In genomic region chr16:50761276-50761675, GRCh38 we compare ENCODE assay signal across 22 cellular contexts. TPM values are rescaled to one million over a fixed set of nuclear protein-coding genes. Genes with fewer than 3 reads are reported as not detected.
DNase-seq lines count a peak whose midpoint lies in the region; ATAC-seq, FAIRE-seq and TF ChIP-seq lines count a peak whose summit lies in the region.
"Had no signal": no experiment of that assay in that cellular context is flagged by ENCODE, and none has a peak within 500 bp of the region (broad histone marks: within the 10 kb centered on the region; RNA-seq: fewer than 3 reads in every experiment).

No MANE protein-coding gene starts in this region.

- CTCF ChIA-PET in activated CD4-positive, alpha-beta T cell treated with anti-CD3 and anti-CD28 coated beads for 36 hours (lab: Charles Lee), result interaction anchor here (1.6 kb wide), 1 partner anchor 45 kb away, joined by 6 read pairs; no protein-coding TSS in a partner anchor
- CTCF ChIA-PET in T-cell (lab: Charles Lee) (interaction anchor here in 1 of 2 donors (0.7 to 1.6 kb wide), 2 partner anchors 45 to 600 kb away, joined by 3 to 7 read pairs; no protein-coding TSS in a partner anchor), Calu3 (lab: Charles Lee) (interaction anchor here (1.0 kb wide), 1 partner anchor 25 kb away, joined by 3 read pairs; no protein-coding TSS in a partner anchor)

- FAIRE-seq in GM12891 (lab: Jason Lieb, UNC), result no peak
- FAIRE-seq: endothelial cell of umbilical vein, HepG2 had no signal

- TF ChIP-seq CTCF in Calu3 (IDR thresholded peaks at IDR 0.05; ENCODE audit: unreplicated experiment), result no peak

- peak overlapping the region; percentile 3 for H3K27ac Mint-ChIP-seq in activated CD4-positive, alpha-beta T cell treated with anti-CD3 and anti-CD28 coated beads for 36 hours
- peak overlapping the region; percentile 9 to 18 for H3K27ac Mint-ChIP-seq in T-cell
- peak overlapping the region in 5 of 6 donors; percentile 3 to 58 (median 25) for H3K27ac Mint-ChIP-seq in immature natural killer cell
- no peak overlapping the region for H3K27ac Mint-ChIP-seq in Calu3 (ENCODE audit: unreplicated experiment)
- H3K27ac Mint-ChIP-seq: activated B cell treated with CpG ODN at 0.5 μM for 24 hours; T-helper 2 cell treated with Interferon-gamma antibody and Interleukin-4, amounts not matched to agents 5 μg/mL and 100 μg/mL, for 36 hours had no signal

- peaks cover 51% of the 10 kb centered on the region for H3K36me3 Mint-ChIP-seq in activated CD4-positive, alpha-beta T cell treated with anti-CD3 and anti-CD28 coated beads for 36 hours (ENCODE audit: low read depth)
- H3K36me3 Mint-ChIP-seq in T-cell (peaks cover 67% of the 10 kb centered on the region), immature natural killer cell (peaks cover 16 to 24% (median 18%) of the 10 kb centered on the region in 3 donors), Calu3 (ENCODE audit: insufficient read depth, unreplicated experiment) (no peaks in the 10 kb centered on the region)

- no peak for DNase-seq in activated CD4-positive, alpha-beta T cell treated with anti-CD3 and anti-CD28 coated beads for 36 hours
- DNase-seq in activated CD4-positive, alpha-beta T cell treated with anti-CD3 and anti-CD28 coated beads for 4 hours, result no peak
- DNase-seq in GM12891 (ENCODE audit: insufficient read length, low spot score) (no peak), T-cell (no peak), immature natural killer cell (no peak), HT-29 (ENCODE audit: low spot score) (no peak), Calu3 (no peak)
- DNase-seq: activated B cell treated with CpG ODN at 0.5 μM for 24 hours; GOT3; head of caudate nucleus; left colon; NCI-H2081 treated with DMSO at 0.1 percent for 48 hours; NCI-H446; spleen; stimulated activated CD4-positive, alpha-beta T cell treated with anti-CD3 and anti-CD28 coated beads, Interleukin-4, amount 100 ng/mL, for 1 hour; upper lobe of left lung had no signal

- H3K4me1 Mint-ChIP-seq in activated CD4-positive, alpha-beta T cell treated with anti-CD3 and anti-CD28 coated beads for 36 hours, result peaks cover 84% of the 10 kb centered on the region
- H3K4me1 Mint-ChIP-seq in T-cell (peaks cover 86 to 93% (median 93%) of the 10 kb centered on the region in 3 donors), immature natural killer cell (peaks cover 66 to 94% of the 10 kb centered on the region in 2 donors), Calu3 (ENCODE audit: low read depth, unreplicated experiment) (no peaks in the 10 kb centered on the region)

- peaks cover 7% of the 10 kb centered on the region for H3K9me3 Mint-ChIP-seq in activated CD4-positive, alpha-beta T cell treated with anti-CD3 and anti-CD28 coated beads for 36 hours (ENCODE audit: low read depth)
- H3K9me3 Mint-ChIP-seq in T-cell (peaks cover 0 to 9% (median 8%) of the 10 kb centered on the region in 3 donors), immature natural killer cell (peaks cover 0 to 3% (median 0%) of the 10 kb centered on the region in 6 donors), Calu3 (ENCODE audit: low read depth, unreplicated experiment) (peaks cover under 1% of the 10 kb centered on the region)

- H3K4me3 Mint-ChIP-seq in activated CD4-positive, alpha-beta T cell treated with anti-CD3 and anti-CD28 coated beads for 36 hours, result no peak overlapping the region
- peak overlapping the region; percentile 17 to 68 (median 22) for H3K4me3 Mint-ChIP-seq in T-cell
- peak overlapping the region in 2 of 5 donors; percentile 1 to 27 for H3K4me3 Mint-ChIP-seq in immature natural killer cell
- H3K4me3 Mint-ChIP-seq in Calu3 (ENCODE audit: low read depth, unreplicated experiment), result no peak overlapping the region
- H3K4me3 Mint-ChIP-seq: activated B cell treated with CpG ODN at 0.5 μM for 24 hours; natural killer cell treated with Interleukin-12 subunit alpha and Interleukin-12 subunit beta and Interleukin-15 and Interleukin-18, amount 100 ng/mL, for 72 hours; T-helper 2 cell treated with Interferon-gamma antibody and Interleukin-4, amounts not matched to agents 5 μg/mL and 100 μg/mL, for 36 hours had no signal

- H3K27me3 Mint-ChIP-seq in activated CD4-positive, alpha-beta T cell treated with anti-CD3 and anti-CD28 coated beads for 36 hours, result no peaks in the 10 kb centered on the region
- no peaks in the 10 kb centered on the region for H3K27me3 Mint-ChIP-seq in T-cell
- H3K27me3 Mint-ChIP-seq in immature natural killer cell (ENCODE audit: low read depth in 3 of 3), result peaks cover 0 to 2% (median 0%) of the 10 kb centered on the region in 3 donors
- H3K27me3 Mint-ChIP-seq in Calu3 (ENCODE audit: unreplicated experiment), result no peaks in the 10 kb centered on the region
- H3K27me3 Mint-ChIP-seq: activated B cell treated with CpG ODN at 0.5 μM for 24 hours; natural killer cell treated with Interleukin-12 subunit alpha and Interleukin-12 subunit beta and Interleukin-15 and Interleukin-18, amount 100 ng/mL, for 72 hours had no signal

- POLR2A ChIA-PET in activated CD4-positive, alpha-beta T cell treated with anti-CD3 and anti-CD28 coated beads for 36 hours (lab: Charles Lee), result no interaction called here
- POLR2A ChIA-PET in T-cell (lab: Charles Lee), result interaction anchor here in 1 of 2 donors (1.0 kb wide), 1 partner anchor 16 kb away, joined by 5 read pairs; no protein-coding TSS in a partner anchor

- intact Hi-C loops in activated CD4-positive, alpha-beta T cell treated with anti-CD3 and anti-CD28 coated beads for 36 hours (cut with DNase I, micrococcal nuclease), result no loop called here
- intact Hi-C loops in Calu3 (cut with micrococcal nuclease; ENCODE audit: unreplicated experiment), result no loop called here

- ATAC-seq in activated CD4-positive, alpha-beta T cell treated with anti-CD3 and anti-CD28 coated beads for 36 hours, result no peak
- no peak for ATAC-seq in T-cell (replicated peaks in 1 of 4)
- no peak for ATAC-seq in HG03439 (IDR thresholded peaks at IDR 0.05; ENCODE audit: unreplicated experiment)
- ATAC-seq: HepG2; left colon; natural killer cell treated with Interleukin-12 subunit alpha and Interleukin-12 subunit beta and Interleukin-15 and Interleukin-18, amount 100 ng/mL, for 72 hours; Panc1 had no signal

- no peak for TF ChIP-seq POLR2A in GM12891 (IDR thresholded peaks at IDR 0.05; ENCODE audit: low read depth, low read length)

- no TSS peak for BruUV-seq in Calu3 (replicated peaks; lab: Mats Ljungman, UMichigan)

TF ChIP-seq in GM12891, 5 proteins besides CTCF, POLR2A, EP300 and RAD21:
- TF ChIP-seq SPI1 (IDR thresholded peaks at IDR 0.05; ENCODE audit: low read depth, low read length) (peak; percentile 56), POU2F2 (IDR thresholded peaks at IDR 0.05; ENCODE audit: low read depth, low read length) (no peak)

RNA-seq across cellular contexts. Expression of gene CYLD, which starts 19.4 kb away (rescaled TPM):
- total RNA-seq in activated CD4-positive, alpha-beta T cell treated with anti-CD3 and anti-CD28 coated beads for 36 hours, result 10 to 100 TPM; 72.4 to 92.8 TPM
- polyA plus RNA-seq in GM12891 (2012; ENCODE audit: low read depth, missing spikeins), result 57.1 TPM
- 100 to 1,000 TPM; 243 to 380 (median 294) TPM for total RNA-seq in T-cell
- polyA plus RNA-seq in immature natural killer cell, result 100 to 1,000 TPM in 1 of 3 donors, 10 to 100 TPM in 2; 65.7 to 102 (median 66.1) TPM
- 3.5 and 5.2 TPM in 2 replicates for total RNA-seq in HT-29 (2014; rRNA removed; shearing (Covaris generic))
- total RNA-seq in Calu3 (2022), result 29.2 and 31.8 TPM in 2 replicates

Comparison
In these comparisons a context has a peak if more than half of its experiments do, and no peak if none do; other contexts are left out.
1. H3K4me3 Mint-ChIP-seq: peak in T-cell (3 of 3); none in activated CD4-positive, alpha-beta T cell treated with anti-CD3 and anti-CD28 coated beads for 36 hours (single experiment) and Calu3 (single experiment).